1 cellular context compared by ENCODE assay signal in the genomic region with DNA sequence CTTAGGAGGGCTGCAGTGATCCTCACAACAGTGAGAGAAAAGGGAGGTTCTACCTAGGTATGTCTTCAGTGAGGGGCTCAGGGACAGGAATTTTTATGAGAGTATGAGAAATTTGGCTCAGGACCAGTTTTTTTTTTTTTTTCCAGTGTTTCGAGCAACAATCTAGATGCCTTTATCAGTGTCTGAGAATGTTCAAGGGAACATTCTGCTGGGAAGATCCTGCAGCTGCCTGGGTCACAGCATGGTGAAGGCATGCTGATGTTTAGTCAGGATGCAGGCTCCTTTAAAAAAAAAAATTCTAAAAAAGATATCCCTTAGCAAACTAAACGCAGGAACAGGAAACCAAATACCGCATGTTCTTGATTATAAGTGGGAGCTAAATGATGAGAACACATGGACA.
TF ChIP-seq lines count a peak whose summit lies in the region.

No MANE protein-coding gene starts in this region.

TF ChIP-seq in IMR-90, 13 proteins besides CTCF, POLR2A, EP300 and RAD21:
- no peak for TF ChIP-seq SMC3 (IDR thresholded peaks at IDR 0.05; ENCODE audit: low read depth, low read length)
- TF ChIP-seq FOS (IDR thresholded peaks at IDR 0.05; ENCODE audit: low read depth, low read length), result no peak
- no peak for TF ChIP-seq CEBPB (IDR thresholded peaks at IDR 0.05; ENCODE audit: low read depth, low read length)
- TF ChIP-seq RFX5 (IDR thresholded peaks at IDR 0.05; ENCODE audit: low read depth, low read length), result no peak
- no peak for TF ChIP-seq BHLHE40 (IDR thresholded peaks at IDR 0.05; ENCODE audit: low read depth, low read length)
- no peak for TF ChIP-seq CHD1 (IDR thresholded peaks at IDR 0.05; ENCODE audit: low read depth, low read length)
- TF ChIP-seq MAZ (IDR thresholded peaks at IDR 0.05; ENCODE audit: borderline replicate concordance, low read depth, low read length), result no peak
- TF ChIP-seq RCOR1 (IDR thresholded peaks at IDR 0.05; ENCODE audit: insufficient replicate concordance, low read length), result no peak
TF ChIP-seq in IMR-90: peak in this region for 0.
